1 cellular context compared by ENCODE assay signal in genomic region chr12:15728118-15728598, GRCh38.
TF ChIP-seq lines count a peak whose summit lies in the region.

No MANE protein-coding gene starts in this region.

TF ChIP-seq in endothelial cell of umbilical vein, 7 proteins besides CTCF, POLR2A, EP300 and RAD21:
- TF ChIP-seq FOS (IDR thresholded peaks at IDR 0.05; ENCODE audit: borderline replicate concordance, insufficient read depth, low read length), result peak; percentile 61
- TF ChIP-seq EZH2 (IDR thresholded peaks at IDR 0.05; ENCODE audit: borderline replicate concordance, low read depth, low read length, severe bottlenecking), result no peak
- no peak for TF ChIP-seq GATA2 (IDR thresholded peaks at IDR 0.05; ENCODE audit: insufficient read depth, insufficient read length, low read depth, low read length)
